Comparison of ENCODE assay signal across 24 cellular contexts in genomic region chr10:116868722-116869121, GRCh38. TPM values are rescaled to one million over a fixed set of nuclear protein-coding genes. Genes with fewer than 3 reads are reported as not detected.
"Had no signal": no experiment of that assay in that cellular context is flagged by ENCODE, and none has a peak within 500 bp of the region (broad histone marks: within the 10 kb centered on the region; RNA-seq: fewer than 3 reads in every experiment).

No MANE protein-coding gene starts in this region.

- DNase-seq: activated CD4-positive, alpha-beta T cell treated with anti-CD3 and anti-CD28 coated beads for 4 hours; activated CD4-positive, alpha-beta T cell treated with anti-CD3 and anti-CD28 coated beads, Interleukin-2, amount 50 U/mL, for 4 hours; activated CD4-positive, CD25-positive, alpha-beta regulatory T cell; activated CD8-positive, alpha-beta memory T cell treated with anti-CD3 and anti-CD28 coated beads, Interleukin-2, amount 50 U/mL, for 48 hours; activated CD8-positive, alpha-beta T cell treated with anti-CD3 and anti-CD28 coated beads, Interleukin-2, amount 10 ng/mL, durations not matched to agents 7 days and 5 days; activated naive CD4-positive, alpha-beta T cell treated with anti-CD3 and anti-CD28 coated beads, Interleukin-2, amount 50 U/mL, for 16 hours; activated naive CD8-positive, alpha-beta T cell treated with anti-CD3 and anti-CD28 coated beads, Interleukin-2, amount 10 ng/mL, durations not matched to agents 7 days and 5 days; activated T-cell treated with anti-CD3 and anti-CD28 coated beads, Interleukin-2, amount 50 U/mL, for 1 hour; adrenal gland; anterior cingulate cortex; colonic mucosa; MG63; MV-4-11; NCI-H1092 treated with DMSO at 0.1 percent for 48 hours; NCI-H1436 treated with DMSO at 0.1 percent for 48 hours; NCI-H2029 treated with DMSO at 0.1 percent for 48 hours; NCI-H2227 treated with DMSO at 0.1 percent for 48 hours; NCI-H774; PC-9; SHP77 treated with DMSO at 0.1 percent for 48 hours; T-cell; T-helper 2 cell; T1000 had no signal

- H3K36me3 Mint-ChIP-seq: activated naive CD8-positive, alpha-beta T cell treated with anti-CD3 and anti-CD28 coated beads, Interleukin-2, amount 10 ng/mL, durations not matched to agents 7 days and 5 days; T-cell had no signal

- H3K4me3 ChIP-seq: adrenal gland, colonic mucosa, MG63, PC-9 had no signal

- H3K27ac ChIP-seq: adrenal gland, colonic mucosa, PC-9 had no signal

- H3K36me3 ChIP-seq: adrenal gland, colonic mucosa, MG63 had no signal

- H3K9me3 ChIP-seq: adrenal gland, colonic mucosa, MG63 had no signal

- H3K4me1 ChIP-seq: adrenal gland, colonic mucosa had no signal

- H3K4me1 Mint-ChIP-seq: activated naive CD8-positive, alpha-beta T cell treated with anti-CD3 and anti-CD28 coated beads, Interleukin-2, amount 10 ng/mL, durations not matched to agents 7 days and 5 days; T-cell had no signal

- H3K4me3 Mint-ChIP-seq: activated CD8-positive, alpha-beta T cell treated with anti-CD3 and anti-CD28 coated beads, Interleukin-2, amount 10 ng/mL, durations not matched to agents 7 days and 5 days; activated naive CD8-positive, alpha-beta T cell treated with anti-CD3 and anti-CD28 coated beads, Interleukin-2, amount 10 ng/mL, durations not matched to agents 7 days and 5 days; T-cell had no signal

- H3K27me3 ChIP-seq: adrenal gland, colonic mucosa, MG63 had no signal

- H3K27ac Mint-ChIP-seq: activated CD8-positive, alpha-beta T cell treated with anti-CD3 and anti-CD28 coated beads, Interleukin-2, amount 10 ng/mL, durations not matched to agents 7 days and 5 days; activated naive CD8-positive, alpha-beta T cell treated with anti-CD3 and anti-CD28 coated beads, Interleukin-2, amount 10 ng/mL, durations not matched to agents 7 days and 5 days; T-cell had no signal

RNA-seq across cellular contexts. Expression of gene ENO4, which starts 19.4 kb away (rescaled TPM):
- total RNA-seq: activated CD8-positive, alpha-beta T cell treated with anti-CD3 and anti-CD28 coated beads, Interleukin-2, amount 10 ng/mL, durations not matched to agents 7 days and 5 days; activated naive CD8-positive, alpha-beta T cell treated with anti-CD3 and anti-CD28 coated beads, Interleukin-2, amount 10 ng/mL, durations not matched to agents 7 days and 5 days; cardiac septum; colonic mucosa; T-cell had no signal
